In genomic region chr1:38858833-38859560, GRCh38 we compare ENCODE assay signal across 8 cellular contexts. TPM values are rescaled to one million over a fixed set of nuclear protein-coding genes. Genes with fewer than 3 reads are reported as not detected.
DNase-seq lines count a peak whose midpoint lies in the region; ATAC-seq and TF ChIP-seq lines count a peak whose summit lies in the region.

No MANE protein-coding gene starts in this region.

- no peaks in the 10 kb centered on the region for H3K9me2 ChIP-seq in neural cell (ENCODE audit: insufficient read depth, low read length)

- peak overlapping the region; percentile 69 for H3K9ac ChIP-seq in neural cell (ENCODE audit: low read length)

- peak; percentile 34 for ATAC-seq in GM18861 (IDR thresholded peaks at IDR 0.05; ENCODE audit: unreplicated experiment)
- ATAC-seq in HG03066 (IDR thresholded peaks at IDR 0.05; ENCODE audit: low read depth, unreplicated experiment), result peak; percentile 21
- peak; percentile 56 for ATAC-seq in activated T-helper 17 cell treated with anti-CD3 and anti-CD28 coated beads, Interleukin-2, amount 50 U/mL, for 72 hours (replicated peaks)

- H3K9me3 Mint-ChIP-seq in activated T-helper 17 cell treated with anti-CD3 and anti-CD28 coated beads, Interleukin-2, amount 50 U/mL, for 72 hours, result no peaks in the 10 kb centered on the region

- TF ChIP-seq POLR2A in suprapubic skin (IDR thresholded peaks at IDR 0.05), result peak in 1 of 2 donors; percentile 23

- peak overlapping the region; percentile 11 for H2AFZ ChIP-seq in neural cell (ENCODE audit: low read depth, low read length)

- H3F3A ChIP-seq in neural cell (ENCODE audit: insufficient read depth, low read length, poor library complexity, severe bottlenecking), result no peaks in the 10 kb centered on the region

- TF ChIP-seq CTCF in neural cell (IDR thresholded peaks at IDR 0.05; ENCODE audit: poor library complexity, severe bottlenecking) (no peak), suprapubic skin (IDR thresholded peaks at IDR 0.05) (no peak)

- peak; percentile 52 for DNase-seq in ACHN
- DNase-seq in NOMO-1 treated with DMSO at 0.1 percent for 48 hours (lab: John Stamatoyannopoulos, UW; ENCODE audit: unreplicated experiment), result peak; percentile 29
- DNase-seq in fibroblast of the conjunctiva (ENCODE audit: low read depth), result peak; percentile 30
- DNase-seq in suprapubic skin (ENCODE audit: low spot score in 2 of 2), result peak; percentile 79 to 85

- H3K4me1 ChIP-seq in suprapubic skin, result peaks cover 45% of the 10 kb centered on the region

- in situ Hi-C loops in ACHN (cut with HindIII; ENCODE audit: low pct_ligation_motif_present, low pct_unique_long_range_greater_than_20kb, low sequenced_read_pairs), result no loop called here

- TF ChIP-seq RAD21 in neural cell (conservative IDR thresholded peaks at IDR 0.05), result no peak

- peaks cover 12% of the 10 kb centered on the region for H3K4me1 Mint-ChIP-seq in activated T-helper 17 cell treated with anti-CD3 and anti-CD28 coated beads, Interleukin-2, amount 50 U/mL, for 72 hours

- H3K27me3 ChIP-seq in neural cell (ENCODE audit: insufficient read depth, low read depth, low read length) (no peaks in the 10 kb centered on the region), suprapubic skin (no peaks in the 10 kb centered on the region)

- H3K27ac Mint-ChIP-seq in activated T-helper 17 cell treated with anti-CD3 and anti-CD28 coated beads, Interleukin-2, amount 50 U/mL, for 72 hours, result peak overlapping the region; percentile 92

- peaks cover 67% of the 10 kb centered on the region for H3K36me3 Mint-ChIP-seq in activated T-helper 17 cell treated with anti-CD3 and anti-CD28 coated beads, Interleukin-2, amount 50 U/mL, for 72 hours (ENCODE audit: low read depth)

- H3K79me2 ChIP-seq in neural cell (replicated peaks; ENCODE audit: insufficient read depth, low read length), result peaks cover 50% of the 10 kb centered on the region

- no peaks in the 10 kb centered on the region for H4K20me1 ChIP-seq in neural cell (ENCODE audit: insufficient read depth)

- no peaks in the 10 kb centered on the region for H3K36me3 ChIP-seq in neural cell (ENCODE audit: insufficient read depth, low read length)
- H3K36me3 ChIP-seq in suprapubic skin, result peaks cover 16% of the 10 kb centered on the region

- H3K4me2 ChIP-seq in neural cell (ENCODE audit: low read length), result peak overlapping the region; percentile 82

- H3K9me3 ChIP-seq in neural cell (ENCODE audit: low read length), result no peaks in the 10 kb centered on the region
- H3K9me3 ChIP-seq in suprapubic skin, result no peaks in the 10 kb centered on the region

- peak overlapping the region; percentile 86 for H3K4me3 Mint-ChIP-seq in activated T-helper 17 cell treated with anti-CD3 and anti-CD28 coated beads, Interleukin-2, amount 50 U/mL, for 72 hours

- H3K27ac ChIP-seq in neural cell (ENCODE audit: low read length), result peak overlapping the region; percentile 57
- H3K27ac ChIP-seq in suprapubic skin, result peak overlapping the region; percentile 99

- WGBS in suprapubic skin, result 0% methylated on average over 43 of the region's 51 CpGs

- H3K27me3 Mint-ChIP-seq in activated T-helper 17 cell treated with anti-CD3 and anti-CD28 coated beads, Interleukin-2, amount 50 U/mL, for 72 hours, result no peaks in the 10 kb centered on the region

- no peak for TF ChIP-seq EP300 in neural cell (conservative IDR thresholded peaks at IDR 0.05; ENCODE audit: poor library complexity, severe bottlenecking)
- TF ChIP-seq EP300 in suprapubic skin (IDR thresholded peaks at IDR 0.05), result no peak

- peak overlapping the region; percentile 90 for H3K4me3 ChIP-seq in neural cell (ENCODE audit: low read length)
- H3K4me3 ChIP-seq in suprapubic skin, result peak overlapping the region; percentile 100

TF ChIP-seq in neural cell, 6 proteins besides CTCF, POLR2A, EP300 and RAD21:
- TF ChIP-seq EZH2 (IDR thresholded peaks at IDR 0.05; ENCODE audit: borderline replicate concordance, insufficient read depth, low read length, poor library complexity, severe bottlenecking) (no peak), SMC3 (conservative IDR thresholded peaks at IDR 0.05; ENCODE audit: poor library complexity) (peak; percentile 25)
TF ChIP-seq in neural cell: peak in this region for 1.

RNA-seq across cellular contexts. Expression of gene RRAGC, which starts 0.6 kb away (rescaled TPM):
- total RNA-seq in activated T-helper 17 cell treated with anti-CD3 and anti-CD28 coated beads, Interleukin-2, amount 50 U/mL, for 72 hours, result 10 to 100 TPM; 16.6 to 28.5 TPM
- 23.3 and 23.6 TPM in 2 replicates for polyA plus RNA-seq in neural cell
- 25.1 and 27.9 TPM in 2 replicates for polyA minus RNA-seq in neural cell
- total RNA-seq in suprapubic skin, result 10 to 100 TPM; 18.3 to 25.3 (median 20.4) TPM

RNA-seq across cellular contexts. Expression of gene MYCBP, which starts 14.2 kb away (rescaled TPM):
- 10 to 100 TPM; 15.5 to 40.5 TPM for total RNA-seq in activated T-helper 17 cell treated with anti-CD3 and anti-CD28 coated beads, Interleukin-2, amount 50 U/mL, for 72 hours
- polyA plus RNA-seq in neural cell, result 2.2 and 3.0 TPM in 2 replicates
- polyA minus RNA-seq in neural cell, result 2.4 and 5.6 TPM in 2 replicates
- 10 to 100 TPM in 3 of 4 donors, 1 to 10 TPM in 1; 6.9 to 21.2 (median 19.7) TPM for total RNA-seq in suprapubic skin

RNA-seq across cellular contexts. Expression of gene GJA9, which starts 22.4 kb away (rescaled TPM):
- total RNA-seq in activated T-helper 17 cell treated with anti-CD3 and anti-CD28 coated beads, Interleukin-2, amount 50 U/mL, for 72 hours, result not detected
- polyA plus RNA-seq in neural cell, result not detected in 2 replicates
- not detected in 2 replicates for polyA minus RNA-seq in neural cell
- total RNA-seq in suprapubic skin, result 1 to 10 TPM in 1 of 4 donors, not detected in 3; 1.1 TPM

Comparison
In these comparisons a context has a peak if more than half of its experiments do, and no peak if none do; other contexts are left out.
1. Peak in every context shown above with its lines: DNase-seq, ATAC-seq, H3K4me3 ChIP-seq and H3K27ac ChIP-seq.
2. DNase-seq: peak in every context shown above with its lines; median percentile 82 in suprapubic skin; 52 in ACHN; 30 in fibroblast of the conjunctiva; 29 in NOMO-1 treated with DMSO at 0.1 percent for 48 hours.